11 cellular contexts compared by ENCODE assay signal in the genomic region with DNA sequence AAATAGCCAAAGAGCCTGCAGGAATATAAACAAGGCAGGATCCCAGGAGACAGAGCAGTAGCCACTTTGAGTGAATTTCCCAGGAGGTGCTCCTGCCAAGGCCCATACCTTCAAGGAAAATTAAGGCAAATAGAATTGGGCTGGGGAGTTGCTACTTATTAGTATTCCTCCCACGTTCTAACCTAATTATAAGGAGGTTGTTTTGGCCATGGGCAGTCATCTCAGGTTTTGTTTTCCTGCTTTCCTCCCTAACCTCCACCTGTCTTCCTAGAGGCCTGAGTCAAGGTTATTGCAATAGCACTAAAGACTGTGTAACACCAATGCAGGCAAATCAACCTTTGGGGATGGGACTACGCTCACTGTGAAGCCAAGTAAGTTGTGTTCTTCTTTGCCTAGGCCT.
DNase-seq lines count a peak whose midpoint lies in the region; ATAC-seq and TF ChIP-seq lines count a peak whose summit lies in the region.
"Had no signal": no experiment of that assay in that cellular context is flagged by ENCODE, and none has a peak within 500 bp of the region (broad histone marks: within the 10 kb centered on the region; RNA-seq: fewer than 3 reads in every experiment).

No MANE protein-coding gene starts in this region.

- no peak for DNase-seq in activated CD8-positive, alpha-beta memory T cell treated with anti-CD3 and anti-CD28 coated beads, Interleukin-2, amount 10 ng/mL, durations not matched to agents 7 days and 5 days
- DNase-seq in activated CD8-positive, alpha-beta memory T cell treated with anti-CD3 and anti-CD28 coated beads, Interleukin-2, amount 50 U/mL, for 4 hours: no peak
- DNase-seq in T-cell: no peak
- no peak for DNase-seq in immature natural killer cell
- no peak for DNase-seq in thoracic aorta (ENCODE audit: low spot score)
- no peak for DNase-seq in NCI-H526 treated with DMSO at 0.1 percent for 48 hours (lab: John Stamatoyannopoulos, UW)
- no peak for DNase-seq in NOMO-1 treated with dmso at 0.1 percent for 144 hours (lab: John Stamatoyannopoulos, UW; ENCODE audit: unreplicated experiment)
- no peak for DNase-seq in left colon
- DNase-seq: naive B cell had no signal

- CTCF ChIA-PET in activated CD8-positive, alpha-beta memory T cell treated with anti-CD3 and anti-CD28 coated beads, Interleukin-2, amount 10 ng/mL, durations not matched to agents 7 days and 5 days (lab: Charles Lee): interaction anchor here (1.3 to 4.1 kb wide), 4 partner anchors 9 to 519 kb away, joined by 3 to 16 read pairs (median 10); no protein-coding TSS in a partner anchor
- CTCF ChIA-PET in T-cell (lab: Charles Lee): interaction anchor here in 1 of 2 donors (1.0 to 1.9 kb wide), 4 partner anchors 9 to 16 kb away, joined by 5 to 8 read pairs (median 6); no protein-coding TSS in a partner anchor

- no peak for TF ChIP-seq CTCF in thoracic aorta (IDR thresholded peaks at IDR 0.05)

- H3K4me1 ChIP-seq in thoracic aorta (ENCODE audit: control insufficient read depth in 1 of 2, low read depth in 2 of 2): peaks cover 44 to 50% of the 10 kb centered on the region in 2 donors

- ATAC-seq in activated CD8-positive, alpha-beta memory T cell treated with anti-CD3 and anti-CD28 coated beads, Interleukin-2, amount 10 ng/mL, durations not matched to agents 7 days and 5 days: no peak
- no peak for ATAC-seq in T-cell (replicated peaks in 1 of 4)
- no peak for ATAC-seq in thoracic aorta (ENCODE audit: insufficient number of reproducible peaks, low FRiP score, low read depth)
- ATAC-seq in left colon: no peak

- POLR2A ChIA-PET in T-cell (lab: Charles Lee): interaction anchor here (0.6 to 1.2 kb wide), 6 partner anchors 8 to 814 kb away, joined by 3 to 7 read pairs (median 4); no protein-coding TSS in a partner anchor

- intact Hi-C loops in left colon (cut with DNase I, micrococcal nuclease): no loop called here

- H3K36me3 ChIP-seq in thoracic aorta: no peaks in the 10 kb centered on the region
- H3K36me3 ChIP-seq: tibial nerve had no signal

- H3K36me3 Mint-ChIP-seq in activated CD8-positive, alpha-beta memory T cell treated with anti-CD3 and anti-CD28 coated beads, Interleukin-2, amount 10 ng/mL, durations not matched to agents 7 days and 5 days: peaks cover 92% of the 10 kb centered on the region
- peaks cover 68% of the 10 kb centered on the region for H3K36me3 Mint-ChIP-seq in T-cell
- peaks cover 0 to 8% (median 8%) of the 10 kb centered on the region in 3 donors for H3K36me3 Mint-ChIP-seq in immature natural killer cell
- H3K36me3 Mint-ChIP-seq: naive B cell had no signal

- no peaks in the 10 kb centered on the region for H3K9me3 ChIP-seq in thoracic aorta
- H3K9me3 ChIP-seq: tibial nerve had no signal

- H3K4me1 Mint-ChIP-seq in activated CD8-positive, alpha-beta memory T cell treated with anti-CD3 and anti-CD28 coated beads, Interleukin-2, amount 10 ng/mL, durations not matched to agents 7 days and 5 days: peaks cover 85% of the 10 kb centered on the region
- H3K4me1 Mint-ChIP-seq in T-cell (peaks cover 88 to 95% (median 92%) of the 10 kb centered on the region in 3 donors), immature natural killer cell (peaks cover 76 to 94% of the 10 kb centered on the region in 2 donors)

- no peaks in the 10 kb centered on the region for H3K27me3 Mint-ChIP-seq in activated CD8-positive, alpha-beta memory T cell treated with anti-CD3 and anti-CD28 coated beads, Interleukin-2, amount 10 ng/mL, durations not matched to agents 7 days and 5 days
- H3K27me3 Mint-ChIP-seq in T-cell: no peaks in the 10 kb centered on the region
- H3K27me3 Mint-ChIP-seq in immature natural killer cell (ENCODE audit: low read depth in 3 of 3): peaks cover 0 to 4% (median 2%) of the 10 kb centered on the region in 3 donors
- H3K27me3 Mint-ChIP-seq: naive B cell had no signal

- H3K9me3 Mint-ChIP-seq in activated CD8-positive, alpha-beta memory T cell treated with anti-CD3 and anti-CD28 coated beads, Interleukin-2, amount 10 ng/mL, durations not matched to agents 7 days and 5 days (ENCODE audit: low read depth): no peaks in the 10 kb centered on the region
- H3K9me3 Mint-ChIP-seq in T-cell: no peaks in the 10 kb centered on the region
- no peaks in the 10 kb centered on the region for H3K9me3 Mint-ChIP-seq in immature natural killer cell
- H3K9me3 Mint-ChIP-seq: naive B cell had no signal

- peak overlapping the region; percentile 42 to 60 for H3K27ac ChIP-seq in thoracic aorta

- peak overlapping the region; percentile 80 for H3K4me3 Mint-ChIP-seq in activated CD8-positive, alpha-beta memory T cell treated with anti-CD3 and anti-CD28 coated beads, Interleukin-2, amount 10 ng/mL, durations not matched to agents 7 days and 5 days
- H3K4me3 Mint-ChIP-seq in T-cell (peak overlapping the region; percentile 82 to 86 (median 84)), immature natural killer cell (peak overlapping the region in 1 of 5 donors; percentile 50)

- no peak overlapping the region for H3K4me3 ChIP-seq in thoracic aorta
- H3K4me3 ChIP-seq: skin epidermis, tibial nerve had no signal

- no peaks in the 10 kb centered on the region for H3K27me3 ChIP-seq in thoracic aorta (replicated peaks; ENCODE audit: insufficient read depth)
- H3K27me3 ChIP-seq: tibial nerve had no signal

- peak overlapping the region; percentile 96 for H3K27ac Mint-ChIP-seq in activated CD8-positive, alpha-beta memory T cell treated with anti-CD3 and anti-CD28 coated beads, Interleukin-2, amount 10 ng/mL, durations not matched to agents 7 days and 5 days
- H3K27ac Mint-ChIP-seq in T-cell (peak overlapping the region; percentile 99), immature natural killer cell (peak overlapping the region; percentile 24 to 91 (median 82))
